16 cellular contexts compared by ENCODE assay signal in the genomic region with DNA sequence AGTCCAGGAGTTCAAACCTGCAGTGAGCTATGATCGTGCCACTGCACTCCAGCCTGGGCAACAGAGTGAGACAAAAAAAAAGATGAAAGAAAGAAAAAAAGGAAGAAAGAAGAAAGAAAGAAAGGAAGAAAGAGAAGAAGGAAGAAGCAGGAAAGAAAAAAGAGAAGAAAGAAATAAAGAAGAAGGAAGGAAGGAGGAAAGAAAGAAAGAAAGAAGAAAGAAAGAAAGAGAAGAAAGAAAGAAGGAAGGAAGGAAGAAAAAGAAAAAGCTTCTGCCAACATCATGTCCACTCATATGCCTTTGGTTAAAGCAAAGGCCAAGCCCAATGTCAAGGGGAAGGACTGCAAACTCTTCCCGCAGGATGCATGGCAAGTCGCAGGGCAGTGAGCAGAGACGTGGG.
DNase-seq lines count a peak whose midpoint lies in the region; ATAC-seq and TF ChIP-seq lines count a peak whose summit lies in the region.
"Had no signal": no experiment of that assay in that cellular context is flagged by ENCODE, and none has a peak within 500 bp of the region (broad histone marks: within the 10 kb centered on the region; RNA-seq: fewer than 3 reads in every experiment).

No MANE protein-coding gene starts in this region.

- peak overlapping the region in 1 of 2 experiments; percentile 0; a peak in 1 of 4 replicates for H3K4me3 ChIP-seq in DND-41 (ENCODE audit: low read depth in 1 of 2, low read length in 2 of 2)
- H3K4me3 ChIP-seq: A549 had no signal

- no peak for ATAC-seq in DND-41 (ENCODE audit: insufficient read depth, low read depth)
- ATAC-seq in WTC11: no peak
- ATAC-seq in esophagus mucosa: no peak
- ATAC-seq: A549 had no signal

- no peaks in the 10 kb centered on the region for H3K79me2 ChIP-seq in DND-41 (ENCODE audit: insufficient read depth, low read length)

- peak overlapping the region; percentile 10 for H3K27ac Mint-ChIP-seq in activated CD4-positive, alpha-beta T cell treated with anti-CD3 and anti-CD28 coated beads, Interleukin-2, amount 10 ng/mL, durations not matched to agents 7 days and 5 days
- no peak overlapping the region for H3K27ac Mint-ChIP-seq in WTC11
- peak overlapping the region; percentile 43 for H3K27ac Mint-ChIP-seq in nephron progenitor cell
- H3K27ac Mint-ChIP-seq: CD4-positive, alpha-beta T cell; H9 had no signal

- peak overlapping the region; percentile 99 for H3K27ac ChIP-seq in DND-41 (ENCODE audit: low read length)
- H3K27ac ChIP-seq: 22Rv1, A549, C4-2B had no signal

- H3K4me3 Mint-ChIP-seq in activated CD4-positive, alpha-beta T cell treated with anti-CD3 and anti-CD28 coated beads, Interleukin-2, amount 10 ng/mL, durations not matched to agents 7 days and 5 days: no peak overlapping the region
- H3K4me3 Mint-ChIP-seq in WTC11 (no peak overlapping the region), nephron progenitor cell (no peak overlapping the region)
- H3K4me3 Mint-ChIP-seq: CD4-positive, alpha-beta T cell; H9 had no signal

- no peak for DNase-seq in activated CD4-positive, alpha-beta T cell treated with anti-CD3 and anti-CD28 coated beads, Interleukin-2, amount 10 ng/mL, durations not matched to agents 7 days and 5 days
- DNase-seq in activated CD4-positive, alpha-beta T cell treated with anti-CD3 and anti-CD28 coated beads, Interleukin-2, amount 50 U/mL, for 1 hour: no peak
- DNase-seq in DND-41: no peak
- DNase-seq in WTC11 (ENCODE audit: low spot score): no peak
- no peak for DNase-seq in nephron progenitor cell
- no peak for DNase-seq in HEK293T (ENCODE audit: extremely low spot score)
- DNase-seq in activated gamma-delta T cell treated with Interleukin-2 at 50 U/mL for 16 hours: no peak
- DNase-seq: AML-193; Caco-2; CD4-positive, alpha-beta T cell; GDM1; H9 had no signal

- POLR2A ChIA-PET in activated CD4-positive, alpha-beta T cell treated with anti-CD3 and anti-CD28 coated beads, Interleukin-2, amount 10 ng/mL, durations not matched to agents 7 days and 5 days (lab: Charles Lee): no interaction called here
- POLR2A ChIA-PET in WTC11 (lab: Charles Lee) (no interaction called here), HEK293T (lab: Yijun Ruan, JAX) (no interaction called here)

- no peaks in the 10 kb centered on the region for H3K9me3 ChIP-seq in DND-41 (ENCODE audit: insufficient read depth, low read length, severe bottlenecking)
- H3K9me3 ChIP-seq: A549, Caco-2 had no signal

- no peaks in the 10 kb centered on the region for H3K9me3 Mint-ChIP-seq in activated CD4-positive, alpha-beta T cell treated with anti-CD3 and anti-CD28 coated beads, Interleukin-2, amount 10 ng/mL, durations not matched to agents 7 days and 5 days
- peaks cover 10% of the 10 kb centered on the region for H3K9me3 Mint-ChIP-seq in WTC11
- peaks cover 15% of the 10 kb centered on the region for H3K9me3 Mint-ChIP-seq in nephron progenitor cell
- H3K9me3 Mint-ChIP-seq: CD4-positive, alpha-beta T cell had no signal

- H3K27me3 Mint-ChIP-seq in activated CD4-positive, alpha-beta T cell treated with anti-CD3 and anti-CD28 coated beads, Interleukin-2, amount 10 ng/mL, durations not matched to agents 7 days and 5 days: peaks cover 13% of the 10 kb centered on the region
- H3K27me3 Mint-ChIP-seq in WTC11 (ENCODE audit: low read depth): no peaks in the 10 kb centered on the region; the same call in none of the 2 replicates
- H3K27me3 Mint-ChIP-seq in nephron progenitor cell (ENCODE audit: low read depth, poor library complexity): peaks cover 13% of the 10 kb centered on the region

- CTCF ChIA-PET in activated CD4-positive, alpha-beta T cell treated with anti-CD3 and anti-CD28 coated beads, Interleukin-2, amount 10 ng/mL, durations not matched to agents 7 days and 5 days (lab: Charles Lee): no interaction called here
- CTCF ChIA-PET in WTC11 (lab: Charles Lee): no interaction called here
- CTCF ChIA-PET in HEK293T (lab: Yijun Ruan, JAX): no interaction called here

- H3K36me3 Mint-ChIP-seq in activated CD4-positive, alpha-beta T cell treated with anti-CD3 and anti-CD28 coated beads, Interleukin-2, amount 10 ng/mL, durations not matched to agents 7 days and 5 days (ENCODE audit: low read depth): no peaks in the 10 kb centered on the region
- 0 out of 2 replicates have a peak, but pooled peaks cover 4% of the 10 kb centered on the region for H3K36me3 Mint-ChIP-seq in WTC11
- no peaks in the 10 kb centered on the region for H3K36me3 Mint-ChIP-seq in nephron progenitor cell (ENCODE audit: low read depth)

- peak overlapping the region; percentile 63 for H2AFZ ChIP-seq in DND-41 (ENCODE audit: low read depth, low read length)

- H3K27me3 ChIP-seq in DND-41 (ENCODE audit: insufficient read depth, low read length, poor library complexity): no peaks in the 10 kb centered on the region

- H3K36me3 ChIP-seq in DND-41 (ENCODE audit: insufficient read depth, low read length): no peaks in the 10 kb centered on the region

- no peaks in the 10 kb centered on the region for H3K4me1 Mint-ChIP-seq in activated CD4-positive, alpha-beta T cell treated with anti-CD3 and anti-CD28 coated beads, Interleukin-2, amount 10 ng/mL, durations not matched to agents 7 days and 5 days
- H3K4me1 Mint-ChIP-seq in WTC11 (peaks cover 12% of the 10 kb centered on the region), nephron progenitor cell (peaks cover 32% of the 10 kb centered on the region)

- H3K4me1 ChIP-seq in DND-41 (ENCODE audit: insufficient read depth, low read length): peaks cover 72% of the 10 kb centered on the region
- H3K4me1 ChIP-seq: A549 had no signal

- no peak for TF ChIP-seq CTCF in DND-41 (IDR thresholded peaks at IDR 0.05; ENCODE audit: borderline replicate concordance, extremely low read depth, low read length, poor library complexity, severe bottlenecking)
- no peak for TF ChIP-seq CTCF in WTC11 (IDR thresholded peaks at IDR 0.05)
- no peak for TF ChIP-seq CTCF in nephron progenitor cell (IDR thresholded peaks at IDR 0.05)

- H3K9ac ChIP-seq in DND-41 (ENCODE audit: low read depth, low read length): peak overlapping the region; percentile 53

- no peaks in the 10 kb centered on the region for H4K20me1 ChIP-seq in DND-41 (ENCODE audit: insufficient read depth, low read length)

- H3K4me2 ChIP-seq in DND-41 (ENCODE audit: insufficient read depth, low read length): peak overlapping the region; percentile 30
- H3K4me2 ChIP-seq: A549 had no signal

TF ChIP-seq in WTC11, 78 proteins besides CTCF, POLR2A, EP300 and RAD21:
- TF ChIP-seq, protein P1, sequence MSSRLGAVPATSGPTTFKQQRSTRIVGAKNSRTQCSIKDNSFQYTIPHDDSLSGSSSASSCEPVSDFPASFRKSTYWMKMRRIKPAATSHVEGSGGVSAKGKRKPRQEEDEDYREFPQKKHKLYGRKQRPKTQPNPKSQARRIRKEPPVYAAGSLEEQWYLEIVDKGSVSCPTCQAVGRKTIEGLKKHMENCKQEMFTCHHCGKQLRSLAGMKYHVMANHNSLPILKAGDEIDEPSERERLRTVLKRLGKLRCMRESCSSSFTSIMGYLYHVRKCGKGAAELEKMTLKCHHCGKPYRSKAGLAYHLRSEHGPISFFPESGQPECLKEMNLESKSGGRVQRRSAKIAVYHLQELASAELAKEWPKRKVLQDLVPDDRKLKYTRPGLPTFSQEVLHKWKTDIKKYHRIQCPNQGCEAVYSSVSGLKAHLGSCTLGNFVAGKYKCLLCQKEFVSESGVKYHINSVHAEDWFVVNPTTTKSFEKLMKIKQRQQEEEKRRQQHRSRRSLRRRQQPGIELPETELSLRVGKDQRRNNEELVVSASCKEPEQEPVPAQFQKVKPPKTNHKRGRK (CRISPR knock-in tag; IDR thresholded peaks at IDR 0.05; ENCODE audit: borderline replicate concordance): peak; percentile 83; the same call in 1 of the 2 replicates
- TF ChIP-seq FOXK1 (CRISPR knock-in tag; IDR thresholded peaks at IDR 0.05): no peak

TF ChIP-seq in HEK293T, 16 proteins besides CTCF, POLR2A, EP300 and RAD21:
- no peak for TF ChIP-seq ELF4 (IDR thresholded peaks at IDR 0.05)
- TF ChIP-seq LEF1 (IDR thresholded peaks at IDR 0.05; ENCODE audit: borderline replicate concordance): no peak
- TF ChIP-seq NFRKB (IDR thresholded peaks at IDR 0.05): no peak
- no peak for TF ChIP-seq BHLHE40 (IDR thresholded peaks at IDR 0.05; ENCODE audit: borderline replicate concordance)
- TF ChIP-seq HDGF (IDR thresholded peaks at IDR 0.05; ENCODE audit: borderline replicate concordance): no peak
- no peak for TF ChIP-seq FOXA1 (IDR thresholded peaks at IDR 0.05)
- no peak for TF ChIP-seq SP1 (IDR thresholded peaks at IDR 0.05)
- no peak for TF ChIP-seq TARDBP (IDR thresholded peaks at IDR 0.05)
- no peak for TF ChIP-seq FOXM1 (IDR thresholded peaks at IDR 0.05; ENCODE audit: borderline replicate concordance)
- TF ChIP-seq CTBP1 (IDR thresholded peaks at IDR 0.05; ENCODE audit: borderline replicate concordance): no peak
- TF ChIP-seq, protein P2, sequence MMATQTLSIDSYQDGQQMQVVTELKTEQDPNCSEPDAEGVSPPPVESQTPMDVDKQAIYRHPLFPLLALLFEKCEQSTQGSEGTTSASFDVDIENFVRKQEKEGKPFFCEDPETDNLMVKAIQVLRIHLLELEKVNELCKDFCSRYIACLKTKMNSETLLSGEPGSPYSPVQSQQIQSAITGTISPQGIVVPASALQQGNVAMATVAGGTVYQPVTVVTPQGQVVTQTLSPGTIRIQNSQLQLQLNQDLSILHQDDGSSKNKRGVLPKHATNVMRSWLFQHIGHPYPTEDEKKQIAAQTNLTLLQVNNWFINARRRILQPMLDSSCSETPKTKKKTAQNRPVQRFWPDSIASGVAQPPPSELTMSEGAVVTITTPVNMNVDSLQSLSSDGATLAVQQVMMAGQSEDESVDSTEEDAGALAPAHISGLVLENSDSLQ (IDR thresholded peaks at IDR 0.05): no peak
- no peak for TF ChIP-seq SUZ12 (IDR thresholded peaks at IDR 0.05)
- TF ChIP-seq FOXK2 (IDR thresholded peaks at IDR 0.05): no peak
